21 cellular contexts compared by ENCODE assay signal in the genomic region with DNA sequence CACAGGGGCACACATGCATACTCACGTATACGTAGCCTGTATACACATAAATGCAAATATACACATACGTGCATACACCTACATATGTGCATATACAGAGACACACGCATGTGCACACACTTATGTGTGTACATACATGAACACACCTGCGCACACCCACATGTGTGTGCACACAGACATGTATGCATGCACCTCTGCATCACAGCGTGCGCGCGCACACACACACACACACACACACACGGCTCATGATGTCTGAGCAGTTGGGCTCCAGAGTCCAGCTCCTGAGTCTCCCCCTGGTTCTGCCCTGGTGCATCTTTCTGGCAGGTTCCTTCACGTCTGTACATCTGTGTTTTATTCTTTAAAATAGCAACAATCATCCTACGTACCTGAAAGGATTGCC.
"Had no signal": no experiment of that assay in that cellular context is flagged by ENCODE, and none has a peak within 500 bp of the region (broad histone marks: within the 10 kb centered on the region; RNA-seq: fewer than 3 reads in every experiment).

No MANE protein-coding gene starts in this region.

- H3K27me3 ChIP-seq: colonic mucosa had no signal

- H3K4me3 ChIP-seq: colonic mucosa, esophagus squamous epithelium, gastrocnemius medialis, heart right ventricle, left lung, lower lobe of right lung, mucosa of descending colon had no signal

- H3K9me3 ChIP-seq: colonic mucosa, esophagus squamous epithelium, lower lobe of right lung, mucosa of descending colon had no signal

- DNase-seq: colonic mucosa; cortex of kidney; effector CD8-positive, alpha-beta T cell; effector memory CD8-positive, alpha-beta T cell; endodermal cell; erythroblast; esophagus squamous epithelium; foreskin fibroblast; foreskin melanocyte; gastrocnemius medialis; glutamatergic neuron; head of caudate nucleus; heart right ventricle; hippocampal formation; left cardiac atrium; left lung; left ventricle myocardium superior; lower lobe of right lung; mesenchymal stem cell; mucosa of descending colon had no signal

- H3K27ac ChIP-seq: colonic mucosa, epithelial cell of prostate, esophagus squamous epithelium, gastrocnemius medialis, heart right ventricle, left lung, lower lobe of right lung had no signal

- H3K4me1 ChIP-seq: colonic mucosa, esophagus squamous epithelium, gastrocnemius medialis, heart right ventricle, left lung, lower lobe of right lung had no signal

- H3K36me3 ChIP-seq: colonic mucosa, esophagus squamous epithelium, gastrocnemius medialis, heart right ventricle, left lung, lower lobe of right lung had no signal
